In genomic region chr16:27246439-27246838, GRCh38 we compare ENCODE assay signal across 12 cellular contexts. TPM values are rescaled to one million over a fixed set of nuclear protein-coding genes. Genes with fewer than 3 reads are reported as not detected.
A peak's percentile ranks its signal among the peaks of the same experiment; 100 is the strongest.
DNase-seq lines count a peak whose midpoint lies in the region; ATAC-seq and TF ChIP-seq lines count a peak whose summit lies in the region.
"Had no signal": no experiment of that assay in that cellular context is flagged by ENCODE, and none has a peak within 500 bp of the region (broad histone marks: within the 10 kb centered on the region; RNA-seq: fewer than 3 reads in every experiment).

No MANE protein-coding gene starts in this region.

- H3K27ac ChIP-seq in thoracic aorta: peak overlapping the region; percentile 84 to 90
- H3K27ac ChIP-seq: KMS-11 had no signal

- H3K27me3 Mint-ChIP-seq in activated CD4-positive, alpha-beta T cell treated with anti-CD3 and anti-CD28 coated beads, Interleukin-2, amount 10 ng/mL, durations not matched to agents 24 days and 14 days: no peaks in the 10 kb centered on the region
- no peaks in the 10 kb centered on the region for H3K27me3 Mint-ChIP-seq in activated CD8-positive, alpha-beta memory T cell treated with anti-CD3 and anti-CD28 coated beads, Interleukin-2, amount 10 ng/mL, durations not matched to agents 7 days and 5 days

- intact Hi-C loops in activated CD4-positive, alpha-beta T cell treated with anti-CD3 and anti-CD28 coated beads, Interleukin-2, amount 10 ng/mL, durations not matched to agents 24 days and 14 days (cut with micrococcal nuclease): loop anchor here (1.0 kb wide), 2 partner anchors 8 to 9 kb away; no protein-coding TSS in a partner anchor
- intact Hi-C loops in lower leg skin (cut with DNase I; ENCODE audit: low total_unique reads): no loop called here

- WGBS in lower leg skin, 2 donors: 52 to 66% methylated on average over 4 of the region's 4 CpGs

- H3K4me3 Mint-ChIP-seq in activated CD4-positive, alpha-beta T cell treated with anti-CD3 and anti-CD28 coated beads, Interleukin-2, amount 10 ng/mL, durations not matched to agents 24 days and 14 days: peak overlapping the region; percentile 37
- no peak overlapping the region for H3K4me3 Mint-ChIP-seq in activated CD8-positive, alpha-beta memory T cell treated with anti-CD3 and anti-CD28 coated beads, Interleukin-2, amount 10 ng/mL, durations not matched to agents 7 days and 5 days

- no peaks in the 10 kb centered on the region for H3K9me3 ChIP-seq in thoracic aorta

- H3K4me3 ChIP-seq in lower leg skin (ENCODE audit: low read depth, poor library complexity, severe bottlenecking) (no peak overlapping the region), thoracic aorta (no peak overlapping the region)

- H3K36me3 Mint-ChIP-seq in activated CD4-positive, alpha-beta T cell treated with anti-CD3 and anti-CD28 coated beads, Interleukin-2, amount 10 ng/mL, durations not matched to agents 24 days and 14 days (ENCODE audit: low read depth): peaks cover 46% of the 10 kb centered on the region
- H3K36me3 Mint-ChIP-seq in activated CD8-positive, alpha-beta memory T cell treated with anti-CD3 and anti-CD28 coated beads, Interleukin-2, amount 10 ng/mL, durations not matched to agents 7 days and 5 days: peaks cover 31% of the 10 kb centered on the region

- CTCF ChIA-PET in activated CD8-positive, alpha-beta memory T cell treated with anti-CD3 and anti-CD28 coated beads, Interleukin-2, amount 10 ng/mL, durations not matched to agents 7 days and 5 days (lab: Charles Lee): interaction anchor here (2.2 to 4.9 kb wide), 2 partner anchors 11 to 30 kb away, joined by 6 to 26 read pairs; no protein-coding TSS in a partner anchor

- no peak for TF ChIP-seq POLR2A in lower leg skin (IDR thresholded peaks at IDR 0.05)

- no peak for DNase-seq in activated CD4-positive, alpha-beta T cell treated with anti-CD3 and anti-CD28 coated beads, Interleukin-2, amount 10 ng/mL, durations not matched to agents 24 days and 14 days
- no peak for DNase-seq in activated CD4-positive, alpha-beta T cell treated with anti-CD3 and anti-CD28 coated beads for 4 hours
- peak; percentile 31 for DNase-seq in activated CD8-positive, alpha-beta memory T cell treated with anti-CD3 and anti-CD28 coated beads, Interleukin-2, amount 10 ng/mL, durations not matched to agents 7 days and 5 days
- DNase-seq in lower leg skin (ENCODE audit: low spot score in 2 of 2) (peak; percentile 12 to 50), thoracic aorta (ENCODE audit: low spot score) (no peak), NCI-H1436 (lab: John Stamatoyannopoulos, UW) (no peak), midbrain (lab: John Stamatoyannopoulos, UW) (no peak)
- DNase-seq: activated gamma-delta T cell treated with Interleukin-2 at 50 U/mL for 16 hours, DMS 273 treated with DMSO at 0.1 percent for 48 hours, NCI-H187 had no signal

- H3K4me1 Mint-ChIP-seq in activated CD4-positive, alpha-beta T cell treated with anti-CD3 and anti-CD28 coated beads, Interleukin-2, amount 10 ng/mL, durations not matched to agents 24 days and 14 days: peaks cover 80% of the 10 kb centered on the region
- H3K4me1 Mint-ChIP-seq in activated CD8-positive, alpha-beta memory T cell treated with anti-CD3 and anti-CD28 coated beads, Interleukin-2, amount 10 ng/mL, durations not matched to agents 7 days and 5 days: peaks cover 74% of the 10 kb centered on the region

- peaks cover 44 to 51% of the 10 kb centered on the region in 2 donors for H3K4me1 ChIP-seq in thoracic aorta (ENCODE audit: control insufficient read depth in 1 of 2, low read depth in 2 of 2)

- no peak for ATAC-seq in activated CD8-positive, alpha-beta memory T cell treated with anti-CD3 and anti-CD28 coated beads, Interleukin-2, amount 10 ng/mL, durations not matched to agents 7 days and 5 days
- ATAC-seq in thoracic aorta (ENCODE audit: insufficient number of reproducible peaks, low FRiP score, low read depth) (no peak), HG02884 (IDR thresholded peaks at IDR 0.05; ENCODE audit: unreplicated experiment) (no peak)

- H3K27me3 ChIP-seq in thoracic aorta (replicated peaks; ENCODE audit: insufficient read depth): no peaks in the 10 kb centered on the region

- H3K27ac Mint-ChIP-seq in activated CD4-positive, alpha-beta T cell treated with anti-CD3 and anti-CD28 coated beads, Interleukin-2, amount 10 ng/mL, durations not matched to agents 24 days and 14 days: peak overlapping the region; percentile 86
- peak overlapping the region; percentile 9 for H3K27ac Mint-ChIP-seq in activated CD8-positive, alpha-beta memory T cell treated with anti-CD3 and anti-CD28 coated beads, Interleukin-2, amount 10 ng/mL, durations not matched to agents 7 days and 5 days

- no peaks in the 10 kb centered on the region for H3K9me3 Mint-ChIP-seq in activated CD4-positive, alpha-beta T cell treated with anti-CD3 and anti-CD28 coated beads, Interleukin-2, amount 10 ng/mL, durations not matched to agents 24 days and 14 days
- H3K9me3 Mint-ChIP-seq in activated CD8-positive, alpha-beta memory T cell treated with anti-CD3 and anti-CD28 coated beads, Interleukin-2, amount 10 ng/mL, durations not matched to agents 7 days and 5 days (ENCODE audit: low read depth): no peaks in the 10 kb centered on the region

- TF ChIP-seq CTCF in lower leg skin (IDR thresholded peaks at IDR 0.05) (no peak), thoracic aorta (IDR thresholded peaks at IDR 0.05) (no peak)

- no peaks in the 10 kb centered on the region for H3K36me3 ChIP-seq in thoracic aorta

RNA-seq across cellular contexts. Expression of gene NSMCE1, which starts 22.1 kb away (rescaled TPM):
- 143 and 149 TPM in 2 replicates for total RNA-seq in activated CD4-positive, alpha-beta T cell treated with anti-CD3 and anti-CD28 coated beads, Interleukin-2, amount 10 ng/mL, durations not matched to agents 24 days and 14 days
- 10 to 100 TPM; 75.9 to 94.0 TPM for total RNA-seq in activated CD8-positive, alpha-beta memory T cell treated with anti-CD3 and anti-CD28 coated beads, Interleukin-2, amount 10 ng/mL, durations not matched to agents 7 days and 5 days
- total RNA-seq in lower leg skin: 10 to 100 TPM; 17.3 to 29.2 (median 21.1) TPM
- total RNA-seq in thoracic aorta: 10 to 100 TPM; 23.8 to 44.5 TPM

RNA-seq across cellular contexts. Expression of gene KDM8, which starts 43.1 kb away (rescaled TPM):
- total RNA-seq in activated CD4-positive, alpha-beta T cell treated with anti-CD3 and anti-CD28 coated beads, Interleukin-2, amount 10 ng/mL, durations not matched to agents 24 days and 14 days: 11.0 and 13.6 TPM in 2 replicates
- total RNA-seq in activated CD8-positive, alpha-beta memory T cell treated with anti-CD3 and anti-CD28 coated beads, Interleukin-2, amount 10 ng/mL, durations not matched to agents 7 days and 5 days: 10 to 100 TPM; 14.8 to 18.2 TPM
- total RNA-seq in lower leg skin (1 to 10 TPM in 3 of 4 donors, under 1 TPM in 1; 0.84 to 4.5 (median 1.9) TPM), thoracic aorta (1 to 10 TPM; 1.5 to 9.0 TPM)

Comparison
In these comparisons a context has a peak if more than half of its experiments do, and no peak if none do; other contexts are left out.
1. DNase-seq: peak in activated CD8-positive, alpha-beta memory T cell treated with anti-CD3 and anti-CD28 coated beads, Interleukin-2, amount 10 ng/mL, durations not matched to agents 7 days and 5 days (single experiment) and lower leg skin (2 of 2); none in activated CD4-positive, alpha-beta T cell treated with anti-CD3 and anti-CD28 coated beads, Interleukin-2, amount 10 ng/mL, durations not matched to agents 24 days and 14 days (single experiment), activated CD4-positive, alpha-beta T cell treated with anti-CD3 and anti-CD28 coated beads for 4 hours (0 of 2), thoracic aorta (single experiment), NCI-H1436 (single experiment) and midbrain (single experiment).